Comparison of ENCODE assay signal across 8 cellular contexts in genomic region chr2:112055833-112056625, GRCh38. TPM values are rescaled to one million over a fixed set of nuclear protein-coding genes. Genes with fewer than 3 reads are reported as not detected.
DNase-seq lines count a peak whose midpoint lies in the region; ATAC-seq, FAIRE-seq and TF ChIP-seq lines count a peak whose summit lies in the region.

No MANE protein-coding gene starts in this region.

- no peak for TF ChIP-seq CTCF in A549 (IDR thresholded peaks at IDR 0.05)
- no peak for TF ChIP-seq CTCF in MM.1S (IDR thresholded peaks at IDR 0.05; ENCODE audit: low read length)
- no peak for TF ChIP-seq CTCF in breast epithelium (IDR thresholded peaks at IDR 0.05)

- peak overlapping the region; percentile 75 to 90 for H3K27ac ChIP-seq in A549
- peak overlapping the region; percentile 85 for H3K27ac ChIP-seq in MM.1S (ENCODE audit: low read length)
- H3K27ac ChIP-seq in breast epithelium: peak overlapping the region; percentile 92 to 97

- TF ChIP-seq EP300 in A549 (IDR thresholded peaks at IDR 0.05): no peak

- peak overlapping the region; percentile 82 to 94 for H3K27ac Mint-ChIP-seq in T-cell

- peaks cover 16% of the 10 kb centered on the region for H3K4me1 ChIP-seq in A549
- peaks cover 13% of the 10 kb centered on the region for H3K4me1 ChIP-seq in MM.1S (ENCODE audit: low read length)
- H3K4me1 ChIP-seq in breast epithelium: peaks cover 0 to 7% of the 10 kb centered on the region in 2 donors

- no peaks in the 10 kb centered on the region for H3K9me2 ChIP-seq in MM.1S (replicated peaks; ENCODE audit: insufficient read depth, low read length)

- H3K27me3 Mint-ChIP-seq in T-cell: no peaks in the 10 kb centered on the region

- DNase-seq in A549 (ENCODE audit: low read depth in 1 of 2, low spot score in 1 of 2): peak; percentile 54 to 72
- DNase-seq in MM.1S: peak; percentile 34
- peak in 10 of 34 experiments; percentile 1 to 26 (median 8) for DNase-seq in T-cell
- peak in 1 of 2 donors; percentile 69 for DNase-seq in breast epithelium (ENCODE audit: low spot score in 2 of 2)
- DNase-seq in sciatic nerve (ENCODE audit: low spot score): peak; percentile 73

- FAIRE-seq in A549 (lab: Jason Lieb, UNC): no peak

- under 1% methylated on average over 22 of the region's 30 CpGs for WGBS in A549 (ENCODE audit: missing lambda C conversion rate)

- H3K4me3 Mint-ChIP-seq in T-cell: peak overlapping the region; percentile 80 to 93 (median 84)

- no peaks in the 10 kb centered on the region for H3K9me3 Mint-ChIP-seq in T-cell

- peak; percentile 40 to 53; a peak in 5 of 6 replicates for ATAC-seq in A549
- ATAC-seq in GM18498 (IDR thresholded peaks at IDR 0.05; ENCODE audit: unreplicated experiment): peak; percentile 1
- no peak for ATAC-seq in T-cell (replicated peaks in 1 of 4)
- peak; percentile 33 for ATAC-seq in sciatic nerve
- ATAC-seq in HG02852 (IDR thresholded peaks at IDR 0.05; ENCODE audit: unreplicated experiment): no peak

- CTCF ChIA-PET in A549 (lab: Yijun Ruan, JAX): interaction anchor here (13.6 kb wide), 1 partner anchor 162 kb away, joined by 336 read pairs; the partner anchor contains the start of gene MERTK
- CTCF ChIA-PET in T-cell (lab: Charles Lee): no interaction called here

- H3K4me3 ChIP-seq in A549: peak overlapping the region; percentile 73
- peak overlapping the region; percentile 96 for H3K4me3 ChIP-seq in MM.1S (ENCODE audit: low read length)
- H3K4me3 ChIP-seq in breast epithelium: peak overlapping the region; percentile 74 to 92 (median 90)
- peak overlapping the region; percentile 95 for H3K4me3 ChIP-seq in iPS-18c (ENCODE audit: insufficient read depth, low read depth, low read length)

- no peaks in the 10 kb centered on the region for H3K9me3 ChIP-seq in A549
- H3K9me3 ChIP-seq in MM.1S (replicated peaks; ENCODE audit: insufficient read depth, low read length): no peaks in the 10 kb centered on the region
- H3K9me3 ChIP-seq in breast epithelium: no peaks in the 10 kb centered on the region
- H3K9me3 ChIP-seq in iPS-18c (ENCODE audit: control insufficient read depth, insufficient read depth, low read length): no peaks in the 10 kb centered on the region

- H4K20me1 ChIP-seq in MM.1S (ENCODE audit: insufficient read depth, low read length): no peaks in the 10 kb centered on the region

- TF ChIP-seq POLR2A in A549 (IDR thresholded peaks at IDR 0.05; ENCODE audit: low read length) (no peak), breast epithelium (IDR thresholded peaks at IDR 0.05) (no peak)

- H3K79me2 ChIP-seq in MM.1S (ENCODE audit: low read length): peaks cover 41% of the 10 kb centered on the region

- POLR2A ChIA-PET in A549 (lab: Yijun Ruan, JAX): interaction anchor here (1.7 to 1.8 kb wide), 3 partner anchors 20 to 158 kb away, joined by 6 to 7 read pairs (median 6); no protein-coding TSS in a partner anchor
- POLR2A ChIA-PET in T-cell (lab: Charles Lee): interaction anchor here in 1 of 2 donors (0.9 kb wide), 1 partner anchor 234 kb away, joined by 4 read pairs; no protein-coding TSS in a partner anchor

- intact Hi-C loops in breast epithelium (cut with DNase I; ENCODE audit: low total_unique reads): no loop called here
- intact Hi-C loops in sciatic nerve (cut with DNase I): no loop called here

- peak overlapping the region; percentile 79 for H3K4me2 ChIP-seq in A549
- H3K4me2 ChIP-seq in MM.1S (ENCODE audit: low read depth, low read length): peak overlapping the region; percentile 75

- no peaks in the 10 kb centered on the region for H3K27me3 ChIP-seq in MM.1S (replicated peaks; ENCODE audit: insufficient read depth, low read length)
- no peaks in the 10 kb centered on the region for H3K27me3 ChIP-seq in breast epithelium

- peak overlapping the region; percentile 96 for H2AFZ ChIP-seq in MM.1S (ENCODE audit: low read length)

- H3K9ac ChIP-seq in MM.1S (ENCODE audit: low read length): peak overlapping the region; percentile 85

- H3K4me1 Mint-ChIP-seq in T-cell: peaks cover 45 to 47% (median 45%) of the 10 kb centered on the region in 3 donors

- TF ChIP-seq RAD21 in A549 (conservative IDR thresholded peaks at IDR 0.05 in 1 of 2, IDR thresholded peaks at IDR 0.05 in 1 of 2): no peak

- H3K36me3 ChIP-seq in MM.1S (replicated peaks; ENCODE audit: insufficient read depth, low read length) (no peaks in the 10 kb centered on the region; the same call in 1 of the 2 replicates), breast epithelium (no peaks in the 10 kb centered on the region)

- peaks cover 15% of the 10 kb centered on the region for H3K36me3 Mint-ChIP-seq in T-cell

- 0 out of 2 replicates have a peak, but pooled peaks cover 6% of the 10 kb centered on the region for H3F3A ChIP-seq in MM.1S (ENCODE audit: insufficient read depth, low read length)

TF ChIP-seq in A549, 52 proteins besides CTCF, POLR2A, EP300 and RAD21 (continues in another document):
- TF ChIP-seq HOXB13 (CRISPR knock-in tag; IDR thresholded peaks at IDR 0.05; ENCODE audit: low read depth) (no peak), RARB (CRISPR knock-in tag; IDR thresholded peaks at IDR 0.05) (no peak), SREBF2 (IDR thresholded peaks at IDR 0.05) (no peak), E2F6 (IDR thresholded peaks at IDR 0.05; ENCODE audit: borderline replicate concordance, low read depth) (0 out of 2 replicates have a peak, but pooled peaks have one; percentile 36), FOXS1 (CRISPR knock-in tag; IDR thresholded peaks at IDR 0.05) (no peak), EHF (CRISPR knock-in tag; IDR thresholded peaks at IDR 0.05) (no peak), MYC (IDR thresholded peaks at IDR 0.05; ENCODE audit: borderline replicate concordance, low read length) (no peak), SMC3 (IDR thresholded peaks at IDR 0.05) (no peak), MAX (IDR thresholded peaks at IDR 0.05) (no peak), ZSCAN20 (CRISPR knock-in tag; IDR thresholded peaks at IDR 0.05) (no peak), FOSB (CRISPR knock-in tag; IDR thresholded peaks at IDR 0.05) (no peak), PHF8 (IDR thresholded peaks at IDR 0.05; ENCODE audit: borderline replicate concordance, low read depth) (no peak), JUNB (IDR thresholded peaks at IDR 0.05) (0 out of 2 replicates have a peak, but pooled peaks have one; percentile 26), TP53 (CRISPR knock-in tag; IDR thresholded peaks at IDR 0.05) (no peak), RNF2 (IDR thresholded peaks at IDR 0.05; ENCODE audit: borderline replicate concordance, low read depth) (no peak), EHMT2 (IDR thresholded peaks at IDR 0.05; ENCODE audit: low read depth) (no peak), KDM1A (IDR thresholded peaks at IDR 0.05; ENCODE audit: low read depth) (no peak), HOXB5 (CRISPR knock-in tag; IDR thresholded peaks at IDR 0.05) (no peak), MAZ (IDR thresholded peaks at IDR 0.05; ENCODE audit: borderline replicate concordance, low read depth, low read length) (no peak), ELK1 (IDR thresholded peaks at IDR 0.05; ENCODE audit: low read depth, low read length) (no peak), USF2 (IDR thresholded peaks at IDR 0.05) (no peak), JUN (IDR thresholded peaks at IDR 0.05) (0 out of 5 replicates have a peak, but pooled peaks of 1 of the 2 experiments have one; percentile 13), NFE2L2 (conservative IDR thresholded peaks at IDR 0.05; ENCODE audit: low read length) (no peak), TFCP2L1 (CRISPR knock-in tag; IDR thresholded peaks at IDR 0.05) (no peak), CHD4 (IDR thresholded peaks at IDR 0.05; ENCODE audit: borderline replicate concordance) (no peak)

RNA-seq across cellular contexts. Expression of gene TMEM87B, which starts 1.0 kb away (rescaled TPM):
- polyA plus RNA-seq in A549 (2011; rRNA removed): 18.8 and 27.0 TPM in 2 replicates
- 3.1 and 3.4 TPM in 2 replicates for polyA plus RNA-seq in A549 (2012; cell fraction: cytosol; rRNA removed)
- polyA plus RNA-seq in A549 (2012; cell fraction: nucleus; rRNA removed): 5.4 and 7.5 TPM in 2 replicates
- polyA plus RNA-seq in A549 (2017; fragmentation: RNase III; extraction: RNeasy Plus Mini Kit Qiagen cat#74134 plus additional on column Dnase treatment): 12.1 to 15.9 TPM (median 12.3 TPM) in 3 replicates
- polyA minus RNA-seq in A549 (2011; rRNA and poly(A)+ RNA removed): 8.6 and 10.5 TPM in 2 replicates
- total RNA-seq in T-cell: 10 to 100 TPM; 16.8 to 22.7 (median 19.3) TPM
- total RNA-seq in breast epithelium: 10 to 100 TPM; 16.2 to 52.0 (median 38.3) TPM
- 21.4 TPM for total RNA-seq in sciatic nerve

Comparison
In these comparisons a context has a peak if more than half of its experiments do, and no peak if none do; other contexts are left out.
1. ATAC-seq: peak in A549 (2 of 2), GM18498 (single experiment) and sciatic nerve (single experiment); none in T-cell (0 of 4) and HG02852 (single experiment).
2. Peak in every context shown above with its lines, with median percentiles within 50 percentile points of each other: H3K27ac ChIP-seq and H3K4me3 ChIP-seq.